In the genomic region with DNA sequence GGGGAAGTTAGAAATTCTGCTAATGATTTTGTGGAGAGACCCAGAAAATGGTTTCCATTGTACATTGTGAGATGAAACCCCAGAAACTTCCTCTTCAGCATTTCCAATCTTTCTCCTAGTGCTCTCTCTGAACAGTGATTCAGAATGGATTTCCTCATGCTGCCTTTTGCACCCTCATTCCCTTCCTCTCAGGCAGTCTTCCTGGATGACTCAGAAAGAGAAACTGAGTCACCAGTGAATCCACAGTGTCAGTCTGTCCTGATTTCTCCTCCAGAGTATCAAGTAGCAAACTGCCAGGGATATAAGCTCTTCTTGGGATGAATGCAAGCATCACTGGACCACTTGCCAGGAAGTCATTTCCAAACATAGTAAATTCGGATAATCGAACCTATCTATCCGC, we compare ENCODE assay signal across 27 cellular contexts.
"Had no signal": no experiment of that assay in that cellular context is flagged by ENCODE, and none has a peak within 500 bp of the region (broad histone marks: within the 10 kb centered on the region; RNA-seq: fewer than 3 reads in every experiment).

No MANE protein-coding gene starts in this region.

- H3K36me3 ChIP-seq: brain microvascular endothelial cell, esophagus squamous epithelium, lower lobe of right lung, right atrium auricular region, stomach had no signal

- H3K27ac Mint-ChIP-seq: activated CD4-positive, alpha-beta memory T cell treated with anti-CD3 and anti-CD28 coated beads, Interleukin-2, amount 10 ng/mL, durations not matched to agents 7 days and 5 days; activated CD4-positive, alpha-beta T cell treated with anti-CD3 and anti-CD28 coated beads for 36 hours; activated naive CD4-positive, alpha-beta T cell treated with anti-CD3 and anti-CD28 coated beads for 36 hours; activated naive CD8-positive, alpha-beta T cell treated with anti-CD3 and anti-CD28 coated beads, Interleukin-2, amount 50 U/mL, for 24 hours; activated T-cell treated with anti-CD3 and anti-CD28 coated beads, Interleukin-2, amount 50 U/mL, for 24 hours; mesothelial cell of epicardium; progenitor cell of endocrine pancreas; stimulated activated effector memory CD8-positive, alpha-beta T cell treated with anti-CD3 and anti-CD28 coated beads, Interleukin-12 subunit alpha, Interleukin-12 subunit beta, amount 100 ng/mL, for 72 hours; type B pancreatic cell; WTC11 had no signal

- H3K4me3 ChIP-seq: esophagus squamous epithelium, lower lobe of right lung, right atrium auricular region, stomach, testis had no signal

- ATAC-seq: activated CD4-positive, alpha-beta T cell treated with anti-CD3 and anti-CD28 coated beads for 36 hours; lower lobe of right lung; stimulated activated effector memory CD8-positive, alpha-beta T cell treated with anti-CD3 and anti-CD28 coated beads, Interleukin-12 subunit alpha, Interleukin-12 subunit beta, amount 100 ng/mL, for 72 hours; WTC11 had no signal

- H3K4me1 Mint-ChIP-seq: central memory CD8-positive, alpha-beta T cell had no signal

- H3K36me3 Mint-ChIP-seq: stimulated activated effector memory CD8-positive, alpha-beta T cell treated with anti-CD3 and anti-CD28 coated beads, Interleukin-12 subunit alpha, Interleukin-12 subunit beta, amount 100 ng/mL, for 72 hours; type B pancreatic cell had no signal

- H3K4me1 ChIP-seq: lower lobe of right lung, stomach, testis had no signal

- H3K27ac ChIP-seq: brain microvascular endothelial cell, esophagus squamous epithelium, lower lobe of right lung, right atrium auricular region, stomach, testis had no signal

- H3K27me3 ChIP-seq: brain microvascular endothelial cell, esophagus squamous epithelium, right atrium auricular region, stomach, testis had no signal

- DNase-seq: activated CD4-positive, alpha-beta memory T cell treated with anti-CD3 and anti-CD28 coated beads, Interleukin-2, amount 10 ng/mL, durations not matched to agents 7 days and 5 days; activated CD4-positive, alpha-beta T cell treated with anti-CD3 and anti-CD28 coated beads for 36 hours; activated naive CD4-positive, alpha-beta T cell treated with anti-CD3 and anti-CD28 coated beads for 36 hours; activated naive CD8-positive, alpha-beta T cell treated with anti-CD3 and anti-CD28 coated beads, Interleukin-2, amount 50 U/mL, for 24 hours; activated T-cell treated with anti-CD3 and anti-CD28 coated beads, Interleukin-2, amount 50 U/mL, for 24 hours; aorta; brain microvascular endothelial cell; cortex of kidney; effector CD4-positive, alpha-beta T cell; esophagus squamous epithelium; foreskin melanocyte; glutamatergic neuron; hippocampal formation; lower lobe of right lung; small intestine; stimulated activated CD4-positive, alpha-beta T cell treated with anti-CD3 and anti-CD28 coated beads, Interleukin-4, amount 100 ng/mL, for 24 hours; stomach; testis had no signal

- H3K4me3 Mint-ChIP-seq: activated CD4-positive, alpha-beta memory T cell treated with anti-CD3 and anti-CD28 coated beads, Interleukin-2, amount 10 ng/mL, durations not matched to agents 7 days and 5 days; activated CD4-positive, alpha-beta T cell treated with anti-CD3 and anti-CD28 coated beads for 36 hours; activated naive CD4-positive, alpha-beta T cell treated with anti-CD3 and anti-CD28 coated beads for 36 hours; activated naive CD8-positive, alpha-beta T cell treated with anti-CD3 and anti-CD28 coated beads, Interleukin-2, amount 50 U/mL, for 24 hours; activated T-cell treated with anti-CD3 and anti-CD28 coated beads, Interleukin-2, amount 50 U/mL, for 24 hours; central memory CD8-positive, alpha-beta T cell; mesothelial cell of epicardium; neural crest cell; stimulated activated effector memory CD8-positive, alpha-beta T cell treated with anti-CD3 and anti-CD28 coated beads, Interleukin-12 subunit alpha, Interleukin-12 subunit beta, amount 100 ng/mL, for 72 hours; type B pancreatic cell; WTC11 had no signal

- H3K27me3 Mint-ChIP-seq: activated CD4-positive, alpha-beta memory T cell treated with anti-CD3 and anti-CD28 coated beads, Interleukin-2, amount 10 ng/mL, durations not matched to agents 7 days and 5 days; activated CD4-positive, alpha-beta T cell treated with anti-CD3 and anti-CD28 coated beads for 36 hours; activated naive CD8-positive, alpha-beta T cell treated with anti-CD3 and anti-CD28 coated beads, Interleukin-2, amount 50 U/mL, for 24 hours; activated T-cell treated with anti-CD3 and anti-CD28 coated beads, Interleukin-2, amount 50 U/mL, for 24 hours; central memory CD8-positive, alpha-beta T cell; type B pancreatic cell had no signal

- H3K9me3 ChIP-seq: esophagus squamous epithelium, testis had no signal

- FAIRE-seq: islet of Langerhans had no signal

- H3K9me3 Mint-ChIP-seq: central memory CD8-positive, alpha-beta T cell; stimulated activated effector memory CD8-positive, alpha-beta T cell treated with anti-CD3 and anti-CD28 coated beads, Interleukin-12 subunit alpha, Interleukin-12 subunit beta, amount 100 ng/mL, for 72 hours had no signal
